Comparison of ENCODE assay signal across 8 cellular contexts in the genomic region with DNA sequence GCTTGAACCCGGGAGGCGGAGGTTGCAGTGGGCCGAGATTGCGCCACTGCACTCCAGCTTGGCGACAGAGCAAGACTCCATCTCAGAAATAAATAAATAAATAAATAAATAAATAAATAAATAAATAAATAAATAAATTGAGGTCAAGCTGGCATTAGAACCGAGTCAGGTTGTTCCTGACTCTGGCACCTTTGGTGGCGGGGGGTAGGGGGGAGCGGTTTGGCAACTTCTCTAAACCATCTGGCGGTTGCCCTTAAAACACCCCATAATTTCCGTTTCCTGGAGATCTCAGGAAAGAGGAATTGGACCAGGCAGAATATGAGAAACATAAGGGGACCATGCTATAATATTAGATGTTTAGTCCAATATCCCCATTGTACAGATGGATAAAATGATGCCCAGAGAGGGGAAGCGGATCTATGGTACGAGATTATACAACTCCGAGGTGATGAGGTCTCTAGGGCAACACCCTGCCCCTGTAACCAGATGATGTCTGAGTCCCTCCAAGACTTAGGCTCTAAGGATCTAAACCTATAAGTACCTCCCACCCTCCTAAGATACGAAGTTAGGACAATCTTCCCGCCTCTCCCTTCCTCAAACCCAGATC. TPM values are rescaled to one million over a fixed set of nuclear protein-coding genes. Genes with fewer than 3 reads are reported as not detected.
DNase-seq lines count a peak whose midpoint lies in the region; ATAC-seq, FAIRE-seq and TF ChIP-seq lines count a peak whose summit lies in the region.

No MANE protein-coding gene starts in this region.

- H2AFZ ChIP-seq in PC-3 (ENCODE audit: low read length), result peak overlapping the region; percentile 87

- peaks cover 14% of the 10 kb centered on the region for H3K36me3 Mint-ChIP-seq in endothelial cell (ENCODE audit: low read depth, unreplicated experiment)

- peak; percentile 7 for DNase-seq in PC-3
- DNase-seq in endothelial cell (ENCODE audit: low spot score), result no peak
- no peak for DNase-seq in pancreas
- no peak for DNase-seq in DMS53 (lab: John Stamatoyannopoulos, UW)
- DNase-seq in activated CD4-positive, alpha-beta T cell treated with anti-CD3 and anti-CD28 coated beads for 1 hour, result no peak

- peak overlapping the region; percentile 88 for H3K4me2 ChIP-seq in PC-3 (ENCODE audit: low read length)

- no peak for FAIRE-seq in pancreas (lab: Jason Lieb, UNC)

- no peaks in the 10 kb centered on the region for H3K27me3 ChIP-seq in PC-3 (ENCODE audit: low read length)
- no peaks in the 10 kb centered on the region for H3K27me3 ChIP-seq in pancreas

- H3K27ac Mint-ChIP-seq in endothelial cell (ENCODE audit: unreplicated experiment), result peak overlapping the region; percentile 72

- H3K9me3 Mint-ChIP-seq in endothelial cell (ENCODE audit: unreplicated experiment), result no peaks in the 10 kb centered on the region

- H3K27ac ChIP-seq in PC-3 (ENCODE audit: low read length), result no peak overlapping the region
- peak overlapping the region in 2 of 4 donors; percentile 85 to 88 for H3K27ac ChIP-seq in pancreas

- peak overlapping the region; percentile 91 for H3K4me3 ChIP-seq in PC-3 (ENCODE audit: low read length)
- H3K4me3 ChIP-seq in pancreas, result peak overlapping the region; percentile 39 to 83 (median 80)

- peaks cover 14% of the 10 kb centered on the region for H3K4me1 Mint-ChIP-seq in endothelial cell (ENCODE audit: unreplicated experiment)

- 52 to 62% methylated on average over 15 of the region's 15 CpGs for WGBS in pancreas, 2 donors

- peak overlapping the region; percentile 85 for H3K9ac ChIP-seq in PC-3 (ENCODE audit: low read length)

- H3K9me2 ChIP-seq in PC-3 (replicated peaks; ENCODE audit: low read length), result no peaks in the 10 kb centered on the region

- H3K27me3 Mint-ChIP-seq in endothelial cell (ENCODE audit: unreplicated experiment), result peaks cover 2% of the 10 kb centered on the region

- no peaks in the 10 kb centered on the region for H3F3A ChIP-seq in PC-3 (ENCODE audit: low read length, unreplicated experiment)

- H3K4me1 ChIP-seq in PC-3 (ENCODE audit: insufficient read depth, low read length) (peaks cover 4% of the 10 kb centered on the region; the same call in 1 of the 2 replicates), pancreas (peaks cover 0 to 13% (median 0%) of the 10 kb centered on the region in 3 donors)

- TF ChIP-seq CTCF in PC-3 (conservative IDR thresholded peaks at IDR 0.05; ENCODE audit: low read depth, low read length) (no peak), endothelial cell (IDR thresholded peaks at IDR 0.05; ENCODE audit: unreplicated experiment) (no peak), pancreas (IDR thresholded peaks at IDR 0.05) (no peak)

- intact Hi-C loops in PC-3 (cut with micrococcal nuclease), result loop anchor here (5.0 kb wide), 2 partner anchors 81 to 411 kb away; no protein-coding TSS in a partner anchor
- intact Hi-C loops in pancreas (cut with DNase I), result no loop called here

- H3K9me3 ChIP-seq in PC-3 (ENCODE audit: low read length) (no peaks in the 10 kb centered on the region), pancreas (no peaks in the 10 kb centered on the region)

- CTCF ChIA-PET in PC-3 (lab: Charles Lee), result interaction anchor here (0.6 to 1.2 kb wide), 4 partner anchors 10 to 321 kb away, joined by 3 to 4 read pairs (median 3); no protein-coding TSS in a partner anchor

- peak overlapping the region; percentile 88 for H3K4me3 Mint-ChIP-seq in endothelial cell (ENCODE audit: unreplicated experiment)

- BruUV-seq in PC-3 (replicated peaks; lab: Mats Ljungman, UMichigan), result no TSS peak

- H3K36me3 ChIP-seq in PC-3 (ENCODE audit: low read depth, low read length) (no peaks in the 10 kb centered on the region; the same call in 1 of the 2 replicates), pancreas (peaks cover 0 to 1% (median 0%) of the 10 kb centered on the region in 3 donors)

- ATAC-seq in GM19035 (IDR thresholded peaks at IDR 0.05; ENCODE audit: unreplicated experiment), result peak; percentile 6
- ATAC-seq in PC-3, result no peak
- peak; percentile 0 to 1 (median 0) for ATAC-seq in pancreas
- no peak for ATAC-seq in GM18498 (IDR thresholded peaks at IDR 0.05; ENCODE audit: unreplicated experiment)
- no peak for ATAC-seq in HG02759 (IDR thresholded peaks at IDR 0.05; ENCODE audit: unreplicated experiment)

- POLR2A ChIA-PET in PC-3 (lab: Charles Lee; ENCODE audit: unreplicated experiment), result no interaction called here

- H4K20me1 ChIP-seq in PC-3 (ENCODE audit: low read length), result no peaks in the 10 kb centered on the region

- peaks cover 28% of the 10 kb centered on the region for H3K79me2 ChIP-seq in PC-3 (ENCODE audit: low read length)

RNA-seq across cellular contexts. Expression of a gene that starts 0.8 kb away (rescaled TPM):
- 83.0 and 107 TPM in 2 replicates for total RNA-seq in PC-3 (2014; rRNA removed)
- total RNA-seq in endothelial cell (ENCODE audit: unreplicated experiment), result 23.2 TPM
- 10 to 100 TPM; 10.7 to 19.3 (median 15.6) TPM for total RNA-seq in pancreas
- 10 to 100 TPM in 1 of 2 donors, 1 to 10 TPM in 1; 5.1 to 10.3 TPM for polyA plus RNA-seq in pancreas

Comparison
In these comparisons a context has a peak if more than half of its experiments do, and no peak if none do; other contexts are left out.
1. ATAC-seq: peak in GM19035 (single experiment) and pancreas (4 of 4); none in PC-3 (single experiment), GM18498 (single experiment) and HG02759 (single experiment).